8 cellular contexts compared by ENCODE assay signal in genomic region chr20:23049933-23050838, GRCh38. TPM values are rescaled to one million over a fixed set of nuclear protein-coding genes. Genes with fewer than 3 reads are reported as not detected.
DNase-seq lines count a peak whose midpoint lies in the region; ATAC-seq and TF ChIP-seq lines count a peak whose summit lies in the region.

No MANE protein-coding gene starts in this region.

- H3K27me3 Mint-ChIP-seq in Caco-2 (ENCODE audit: insufficient read depth, unreplicated experiment): no peaks in the 10 kb centered on the region
- peaks cover 46% of the 10 kb centered on the region for H3K27me3 Mint-ChIP-seq in activated naive CD4-positive, alpha-beta T cell treated with anti-CD3 and anti-CD28 coated beads for 36 hours (ENCODE audit: low read depth)
- peaks cover 64% of the 10 kb centered on the region for H3K27me3 Mint-ChIP-seq in activated CD8-positive, alpha-beta memory T cell treated with anti-CD3 and anti-CD28 coated beads, Interleukin-2, amount 10 ng/mL, durations not matched to agents 7 days and 5 days

- POLR2A ChIA-PET in Caco-2 (lab: Charles Lee): interaction anchor here (0.6 to 1.4 kb wide), 9 partner anchors 15 to 359 kb away, joined by 3 to 8 read pairs (median 3); no protein-coding TSS in a partner anchor

- H3K4me3 Mint-ChIP-seq in Caco-2 (ENCODE audit: unreplicated experiment): peak overlapping the region; percentile 85
- H3K4me3 Mint-ChIP-seq in activated naive CD4-positive, alpha-beta T cell treated with anti-CD3 and anti-CD28 coated beads for 36 hours: no peak overlapping the region
- H3K4me3 Mint-ChIP-seq in activated CD8-positive, alpha-beta memory T cell treated with anti-CD3 and anti-CD28 coated beads, Interleukin-2, amount 10 ng/mL, durations not matched to agents 7 days and 5 days: no peak overlapping the region

- peak overlapping the region; percentile 45 for H3K4me3 ChIP-seq in Caco-2 (ENCODE audit: low read depth, low read length)

- H3K27me3 ChIP-seq in Caco-2 (replicated peaks; ENCODE audit: control insufficient read depth, insufficient read depth, low read length): no peaks in the 10 kb centered on the region
- H3K27me3 ChIP-seq in foreskin keratinocyte: peaks cover 4% of the 10 kb centered on the region

- CTCF ChIA-PET in Caco-2 (lab: Charles Lee): interaction anchor here (0.7 to 2.0 kb wide), 11 partner anchors 11 to 359 kb away, joined by 3 to 14 read pairs (median 4); no protein-coding TSS in a partner anchor
- CTCF ChIA-PET in activated naive CD4-positive, alpha-beta T cell treated with anti-CD3 and anti-CD28 coated beads for 36 hours (lab: Charles Lee): interaction anchor here (0.9 kb wide), 1 partner anchor 148 kb away, joined by 4 read pairs; no protein-coding TSS in a partner anchor
- CTCF ChIA-PET in activated CD8-positive, alpha-beta memory T cell treated with anti-CD3 and anti-CD28 coated beads, Interleukin-2, amount 10 ng/mL, durations not matched to agents 7 days and 5 days (lab: Charles Lee): interaction anchor here (0.7 to 2.3 kb wide), 8 partner anchors 15 to 299 kb away, joined by 3 to 8 read pairs (median 4); partner anchors contain the start of gene CD93

- TSS peak; percentile 46 for BruUV-seq in Caco-2 (replicated peaks; lab: Mats Ljungman, UMichigan)

- no peaks in the 10 kb centered on the region for H3K9me3 ChIP-seq in Caco-2

- H3K27ac Mint-ChIP-seq in Caco-2 (ENCODE audit: unreplicated experiment): peak overlapping the region; percentile 97
- no peak overlapping the region for H3K27ac Mint-ChIP-seq in activated naive CD4-positive, alpha-beta T cell treated with anti-CD3 and anti-CD28 coated beads for 36 hours
- H3K27ac Mint-ChIP-seq in activated CD8-positive, alpha-beta memory T cell treated with anti-CD3 and anti-CD28 coated beads, Interleukin-2, amount 10 ng/mL, durations not matched to agents 7 days and 5 days: no peak overlapping the region

- H3K4me1 ChIP-seq in Caco-2: peaks cover 30% of the 10 kb centered on the region
- H3K4me1 ChIP-seq in foreskin keratinocyte: peaks cover 4% of the 10 kb centered on the region

- peaks cover 32% of the 10 kb centered on the region for H3K4me1 Mint-ChIP-seq in Caco-2 (ENCODE audit: low read depth, unreplicated experiment)
- H3K4me1 Mint-ChIP-seq in activated naive CD4-positive, alpha-beta T cell treated with anti-CD3 and anti-CD28 coated beads for 36 hours (ENCODE audit: low read depth): peaks cover 4% of the 10 kb centered on the region
- peaks cover 10% of the 10 kb centered on the region for H3K4me1 Mint-ChIP-seq in activated CD8-positive, alpha-beta memory T cell treated with anti-CD3 and anti-CD28 coated beads, Interleukin-2, amount 10 ng/mL, durations not matched to agents 7 days and 5 days

- TF ChIP-seq CTCF in Caco-2 (IDR thresholded peaks at IDR 0.05; ENCODE audit: insufficient read depth in 1 of 2, low read depth in 1 of 2, low read length in 1 of 2, severe bottlenecking in 1 of 2, unreplicated experiment in 1 of 2) (no peak), foreskin keratinocyte (conservative IDR thresholded peaks at IDR 0.05) (no peak), omental fat pad (IDR thresholded peaks at IDR 0.05) (no peak)

- no peaks in the 10 kb centered on the region for H3K36me3 ChIP-seq in Caco-2 (ENCODE audit: control insufficient read depth, insufficient read depth, low read length)

- peak in 1 of 2 experiments; percentile 34 for DNase-seq in Caco-2
- peak; percentile 18 for DNase-seq in RPMI8226
- peak; percentile 56 to 80 for DNase-seq in foreskin keratinocyte
- DNase-seq in omental fat pad (ENCODE audit: low spot score): no peak
- no peak for DNase-seq in activated naive CD4-positive, alpha-beta T cell treated with anti-CD3 and anti-CD28 coated beads for 36 hours
- no peak for DNase-seq in NCI-H1694 treated with DMSO at 0.1 percent for 48 hours (lab: John Stamatoyannopoulos, UW)
- no peak for DNase-seq in activated CD8-positive, alpha-beta memory T cell treated with anti-CD3 and anti-CD28 coated beads, Interleukin-2, amount 10 ng/mL, durations not matched to agents 7 days and 5 days
- no peak for DNase-seq in NCI-H128 (lab: John Stamatoyannopoulos, UW; ENCODE audit: unreplicated experiment)

- no peaks in the 10 kb centered on the region for H3K36me3 Mint-ChIP-seq in Caco-2 (ENCODE audit: insufficient read depth, unreplicated experiment)
- no peaks in the 10 kb centered on the region for H3K36me3 Mint-ChIP-seq in activated naive CD4-positive, alpha-beta T cell treated with anti-CD3 and anti-CD28 coated beads for 36 hours (ENCODE audit: low read depth)
- peaks cover 2% of the 10 kb centered on the region for H3K36me3 Mint-ChIP-seq in activated CD8-positive, alpha-beta memory T cell treated with anti-CD3 and anti-CD28 coated beads, Interleukin-2, amount 10 ng/mL, durations not matched to agents 7 days and 5 days

- ATAC-seq in foreskin keratinocyte (peak; percentile 27), omental fat pad (ENCODE audit: low FRiP score) (peak; percentile 39)
- ATAC-seq in activated CD8-positive, alpha-beta memory T cell treated with anti-CD3 and anti-CD28 coated beads, Interleukin-2, amount 10 ng/mL, durations not matched to agents 7 days and 5 days: no peak

- H3K27ac ChIP-seq in foreskin keratinocyte: peak overlapping the region; percentile 39

- intact Hi-C loops in Caco-2 (cut with micrococcal nuclease; ENCODE audit: unreplicated experiment): loop anchor here (1.0 to 10.0 kb wide), 3 partner anchors 115 to 290 kb away; no protein-coding TSS in a partner anchor
- intact Hi-C loops in activated naive CD4-positive, alpha-beta T cell treated with anti-CD3 and anti-CD28 coated beads for 36 hours (cut with micrococcal nuclease): loop anchor here (2.0 kb wide), 1 partner anchor 185 kb away; no protein-coding TSS in a partner anchor

- H3K9me3 Mint-ChIP-seq in Caco-2 (ENCODE audit: unreplicated experiment): no peaks in the 10 kb centered on the region
- no peaks in the 10 kb centered on the region for H3K9me3 Mint-ChIP-seq in activated naive CD4-positive, alpha-beta T cell treated with anti-CD3 and anti-CD28 coated beads for 36 hours
- H3K9me3 Mint-ChIP-seq in activated CD8-positive, alpha-beta memory T cell treated with anti-CD3 and anti-CD28 coated beads, Interleukin-2, amount 10 ng/mL, durations not matched to agents 7 days and 5 days (ENCODE audit: low read depth): no peaks in the 10 kb centered on the region

RNA-seq across cellular contexts. Expression of gene THBD, which starts 0.7 kb away (rescaled TPM):
- 0.77 and 1.0 TPM in 2 replicates for total RNA-seq in Caco-2 (2022)
- 2.0 and 2.6 TPM in 2 replicates for total RNA-seq in foreskin keratinocyte
- 1.1 and 1.8 TPM in 2 replicates for polyA plus RNA-seq in foreskin keratinocyte
- total RNA-seq in omental fat pad: 100 to 1,000 TPM in 2 of 4 donors, 10 to 100 TPM in 2; 40.6 to 205 (median 113) TPM
- total RNA-seq in activated naive CD4-positive, alpha-beta T cell treated with anti-CD3 and anti-CD28 coated beads for 36 hours: not detected
- not detected for total RNA-seq in activated CD8-positive, alpha-beta memory T cell treated with anti-CD3 and anti-CD28 coated beads, Interleukin-2, amount 10 ng/mL, durations not matched to agents 7 days and 5 days

RNA-seq across cellular contexts. Expression of gene SSTR4, which starts 15.1 kb away (rescaled TPM):
- total RNA-seq in Caco-2 (2022) (not detected in 2 replicates), foreskin keratinocyte (not detected in 2 replicates), omental fat pad (not detected)
- polyA plus RNA-seq in foreskin keratinocyte: not detected in 2 replicates
- not detected for total RNA-seq in activated naive CD4-positive, alpha-beta T cell treated with anti-CD3 and anti-CD28 coated beads for 36 hours
- total RNA-seq in activated CD8-positive, alpha-beta memory T cell treated with anti-CD3 and anti-CD28 coated beads, Interleukin-2, amount 10 ng/mL, durations not matched to agents 7 days and 5 days: not detected

RNA-seq across cellular contexts. Expression of gene CD93, which starts 35.9 kb away (rescaled TPM):
- total RNA-seq in Caco-2 (2022) (not detected in 2 replicates), foreskin keratinocyte (not detected in 2 replicates), omental fat pad (100 to 1,000 TPM in 3 of 4 donors, 10 to 100 TPM in 1; 43.8 to 227 (median 140) TPM)
- not detected in 2 replicates for polyA plus RNA-seq in foreskin keratinocyte
- under 1 TPM in 1 of 2 experiments, not detected in 1; 0.05 TPM for total RNA-seq in activated naive CD4-positive, alpha-beta T cell treated with anti-CD3 and anti-CD28 coated beads for 36 hours
- total RNA-seq in activated CD8-positive, alpha-beta memory T cell treated with anti-CD3 and anti-CD28 coated beads, Interleukin-2, amount 10 ng/mL, durations not matched to agents 7 days and 5 days: 1 to 10 TPM in 1 of 2 experiments, under 1 TPM in 1; 0.54 to 1.6 TPM

Comparison
In these comparisons a context has a peak if more than half of its experiments do, and no peak if none do; other contexts are left out.
1. DNase-seq: peak in RPMI8226 (single experiment) and foreskin keratinocyte (2 of 2); none in omental fat pad (single experiment), activated naive CD4-positive, alpha-beta T cell treated with anti-CD3 and anti-CD28 coated beads for 36 hours (single experiment), NCI-H1694 treated with DMSO at 0.1 percent for 48 hours (single experiment), activated CD8-positive, alpha-beta memory T cell treated with anti-CD3 and anti-CD28 coated beads, Interleukin-2, amount 10 ng/mL, durations not matched to agents 7 days and 5 days (single experiment) and NCI-H128 (single experiment).
2. RNA of gene THBD, which starts 0.7 kb away (total RNA-seq): 40.6 to 205 TPM in omental fat pad; 2.0 to 2.6 TPM in foreskin keratinocyte, 0.77 to 1.0 TPM in Caco-2, not detected in activated naive CD4-positive, alpha-beta T cell treated with anti-CD3 and anti-CD28 coated beads for 36 hours and not detected in activated CD8-positive, alpha-beta memory T cell treated with anti-CD3 and anti-CD28 coated beads, Interleukin-2, amount 10 ng/mL, durations not matched to agents 7 days and 5 days; every median in the first group is over 10 times any median in the second.
3. RNA of gene CD93, which starts 35.9 kb away (total RNA-seq): 43.8 to 227 TPM in omental fat pad; 0.54 to 1.6 TPM in activated CD8-positive, alpha-beta memory T cell treated with anti-CD3 and anti-CD28 coated beads, Interleukin-2, amount 10 ng/mL, durations not matched to agents 7 days and 5 days, 0.05 TPM in activated naive CD4-positive, alpha-beta T cell treated with anti-CD3 and anti-CD28 coated beads for 36 hours, not detected in Caco-2 and not detected in foreskin keratinocyte; every median in the first group is over 10 times any median in the second.